Comparison of ENCODE assay signal across 20 cellular contexts in genomic region chr22:32920734-32921133, GRCh38.
"Had no signal": no experiment of that assay in that cellular context is flagged by ENCODE, and none has a peak within 500 bp of the region (broad histone marks: within the 10 kb centered on the region; RNA-seq: fewer than 3 reads in every experiment).

No MANE protein-coding gene starts in this region.

- H3K27me3 ChIP-seq: breast epithelium, colonic mucosa, neural progenitor cell, upper lobe of left lung had no signal

- DNase-seq: activated CD4-positive, alpha-beta T cell treated with anti-CD3 and anti-CD28 coated beads, Interleukin-2, amount 50 U/mL, for 4 hours; activated CD8-positive, alpha-beta memory T cell treated with anti-CD3 and anti-CD28 coated beads for 24 hours; activated CD8-positive, alpha-beta memory T cell treated with anti-CD3 and anti-CD28 coated beads, Interleukin-2, amount 50 U/mL, for 4 hours; activated T-cell treated with anti-CD3 and anti-CD28 coated beads, Interleukin-2, amount 50 U/mL, for 24 hours; dorsolateral prefrontal cortex; effector memory CD8-positive, alpha-beta T cell; head of caudate nucleus; naive B cell; stimulated activated CD4-positive, alpha-beta T cell treated with anti-CD3 and anti-CD28 coated beads, Interleukin-4, amount 100 ng/mL, for 24 hours; stimulated activated naive CD4-positive, alpha-beta T cell treated with Interleukin-2 at 50 U/mL for 16 hours; T-helper 9 cell; upper lobe of left lung had no signal

- H3K4me1 ChIP-seq: breast epithelium, colonic mucosa had no signal

- H3K36me3 ChIP-seq: breast epithelium, colonic mucosa, neural progenitor cell, thoracic aorta, upper lobe of left lung had no signal

- H3K27ac ChIP-seq: breast epithelium, colonic mucosa, dorsolateral prefrontal cortex, neural progenitor cell, thoracic aorta, upper lobe of left lung had no signal

- H3K4me3 ChIP-seq: breast epithelium, colonic mucosa, dorsolateral prefrontal cortex, lung, neural progenitor cell, thoracic aorta, upper lobe of left lung had no signal

- ATAC-seq: activated T-helper 17 cell treated with anti-CD3 and anti-CD28 coated beads, Interleukin-2, amount 50 U/mL, for 72 hours; effector memory CD8-positive, alpha-beta T cell; esophagus mucosa; WTC11 had no signal

- H3K9me3 ChIP-seq: colonic mucosa had no signal
